19 cellular contexts compared by ENCODE assay signal in the genomic region with DNA sequence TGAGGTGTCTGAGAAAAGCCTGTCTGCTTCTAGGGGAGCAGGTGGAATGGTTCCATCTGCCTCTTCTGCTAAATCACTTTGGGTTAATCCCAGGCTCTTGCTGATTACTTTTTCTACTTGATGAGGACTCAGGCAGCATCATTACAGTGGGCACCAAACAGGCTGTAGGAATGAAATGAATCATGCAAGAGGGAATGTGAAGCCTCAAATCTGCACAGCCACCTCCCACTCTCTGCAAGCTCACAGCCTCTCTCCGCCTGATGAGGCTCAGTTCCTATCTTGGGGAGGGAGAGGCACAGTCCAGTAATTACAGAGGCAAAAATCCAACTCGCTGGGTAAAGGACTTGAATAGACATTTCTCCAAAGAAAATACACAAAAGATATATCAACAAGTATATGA. TPM values are rescaled to one million over a fixed set of nuclear protein-coding genes. Genes with fewer than 3 reads are reported as not detected.
DNase-seq lines count a peak whose midpoint lies in the region; ATAC-seq and TF ChIP-seq lines count a peak whose summit lies in the region.
"Had no signal": no experiment of that assay in that cellular context is flagged by ENCODE, and none has a peak within 500 bp of the region (broad histone marks: within the 10 kb centered on the region; RNA-seq: fewer than 3 reads in every experiment).

No MANE protein-coding gene starts in this region.

- H3K4me3 ChIP-seq in ascending aorta = no peak overlapping the region

- no peaks in the 10 kb centered on the region for H3K27me3 ChIP-seq in ascending aorta

- no peaks in the 10 kb centered on the region for H3K36me3 Mint-ChIP-seq in activated naive CD8-positive, alpha-beta T cell treated with anti-CD3 and anti-CD28 coated beads, Interleukin-2, amount 50 U/mL, for 24 hours (ENCODE audit: low read depth)
- no peaks in the 10 kb centered on the region for H3K36me3 Mint-ChIP-seq in activated naive CD4-positive, alpha-beta T cell treated with anti-CD3 and anti-CD28 coated beads for 36 hours (ENCODE audit: low read depth)
- H3K36me3 Mint-ChIP-seq: activated CD8-positive, alpha-beta memory T cell treated with anti-CD3 and anti-CD28 coated beads, Interleukin-2, amount 10 ng/mL, durations not matched to agents 7 days and 5 days; activated naive CD4-positive, alpha-beta T cell treated with anti-CD3 and anti-CD28 coated beads, Interleukin-2, amount 50 U/mL, for 72 hours; mesothelial cell of epicardium had no signal

- DNase-seq in ELR (ENCODE audit: low read depth) (peak; percentile 37), ascending aorta (ENCODE audit: low spot score in 2 of 2) (no peak), left ventricle myocardium superior (no peak), stromal cell of bone marrow (ENCODE audit: low read depth) (peak; percentile 69), HuH-7.5 (ENCODE audit: low spot score) (no peak)
- DNase-seq in activated naive CD8-positive, alpha-beta T cell treated with anti-CD3 and anti-CD28 coated beads, Interleukin-2, amount 50 U/mL, for 24 hours = no peak
- no peak for DNase-seq in effector CD8-positive, alpha-beta T cell (lab: John Stamatoyannopoulos, UW)
- no peak for DNase-seq in activated naive CD4-positive, alpha-beta T cell treated with anti-CD3 and anti-CD28 coated beads for 36 hours
- DNase-seq: activated CD8-positive, alpha-beta memory T cell treated with anti-CD3 and anti-CD28 coated beads, Interleukin-2, amount 10 ng/mL, durations not matched to agents 7 days and 5 days; COR-L47; effector memory CD8-positive, alpha-beta T cell; NCI-H1092; NCI-H526 treated with DMSO at 0.1 percent for 48 hours; SIG-M5; stimulated activated CD4-positive, alpha-beta T cell treated with anti-CD3 and anti-CD28 coated beads, Interleukin-4, amount 100 ng/mL, for 4 hours had no signal

- no peaks in the 10 kb centered on the region for H3K9me3 Mint-ChIP-seq in activated naive CD8-positive, alpha-beta T cell treated with anti-CD3 and anti-CD28 coated beads, Interleukin-2, amount 50 U/mL, for 24 hours
- no peaks in the 10 kb centered on the region for H3K9me3 Mint-ChIP-seq in activated naive CD4-positive, alpha-beta T cell treated with anti-CD3 and anti-CD28 coated beads for 36 hours
- H3K9me3 Mint-ChIP-seq: activated naive CD4-positive, alpha-beta T cell treated with anti-CD3 and anti-CD28 coated beads, Interleukin-2, amount 50 U/mL, for 72 hours; effector memory CD8-positive, alpha-beta T cell; mesothelial cell of epicardium; stimulated activated naive CD8-positive, alpha-beta T cell treated with anti-CD3 and anti-CD28 coated beads, Interleukin-15, Interleukin-2, amounts not matched to agents 100 ng/mL and 50 ng/mL, for 24 hours had no signal

- peaks cover 12% of the 10 kb centered on the region for H3K27me3 Mint-ChIP-seq in activated naive CD8-positive, alpha-beta T cell treated with anti-CD3 and anti-CD28 coated beads, Interleukin-2, amount 50 U/mL, for 24 hours
- H3K27me3 Mint-ChIP-seq in activated naive CD4-positive, alpha-beta T cell treated with anti-CD3 and anti-CD28 coated beads for 36 hours (ENCODE audit: low read depth) = peaks cover 29% of the 10 kb centered on the region

- H3K36me3 ChIP-seq in ascending aorta = no peaks in the 10 kb centered on the region

- CTCF ChIA-PET in activated naive CD4-positive, alpha-beta T cell treated with anti-CD3 and anti-CD28 coated beads for 36 hours (lab: Charles Lee) = no interaction called here

- no peaks in the 10 kb centered on the region for H3K4me1 Mint-ChIP-seq in activated naive CD8-positive, alpha-beta T cell treated with anti-CD3 and anti-CD28 coated beads, Interleukin-2, amount 50 U/mL, for 24 hours
- H3K4me1 Mint-ChIP-seq in activated naive CD4-positive, alpha-beta T cell treated with anti-CD3 and anti-CD28 coated beads for 36 hours (ENCODE audit: low read depth) = no peaks in the 10 kb centered on the region
- H3K4me1 Mint-ChIP-seq: activated CD8-positive, alpha-beta memory T cell treated with anti-CD3 and anti-CD28 coated beads, Interleukin-2, amount 10 ng/mL, durations not matched to agents 7 days and 5 days had no signal

- no peak for TF ChIP-seq CTCF in ascending aorta (IDR thresholded peaks at IDR 0.05)

- peaks cover 0 to 5% of the 10 kb centered on the region in 2 donors for H3K4me1 ChIP-seq in ascending aorta

- peak; percentile 64 for ATAC-seq in left ventricle myocardium superior
- ATAC-seq in activated naive CD8-positive, alpha-beta T cell treated with anti-CD3 and anti-CD28 coated beads, Interleukin-2, amount 50 U/mL, for 24 hours = no peak
- ATAC-seq: activated CD8-positive, alpha-beta memory T cell treated with anti-CD3 and anti-CD28 coated beads, Interleukin-2, amount 10 ng/mL, durations not matched to agents 7 days and 5 days; activated naive CD4-positive, alpha-beta T cell treated with anti-CD3 and anti-CD28 coated beads, Interleukin-2, amount 50 U/mL, for 72 hours; effector memory CD8-positive, alpha-beta T cell had no signal

- intact Hi-C loops in ascending aorta (cut with DNase I) = loop anchor here (2.0 kb wide), 1 partner anchor 34 kb away; the partner anchor contains the start of gene HSPA12A
- intact Hi-C loops in left ventricle myocardium superior (cut with micrococcal nuclease) = no loop called here
- intact Hi-C loops in activated naive CD4-positive, alpha-beta T cell treated with anti-CD3 and anti-CD28 coated beads for 36 hours (cut with micrococcal nuclease) = no loop called here

- no peak overlapping the region for H3K27ac Mint-ChIP-seq in activated naive CD8-positive, alpha-beta T cell treated with anti-CD3 and anti-CD28 coated beads, Interleukin-2, amount 50 U/mL, for 24 hours
- H3K27ac Mint-ChIP-seq in activated naive CD4-positive, alpha-beta T cell treated with anti-CD3 and anti-CD28 coated beads for 36 hours = no peak overlapping the region
- H3K27ac Mint-ChIP-seq: activated CD8-positive, alpha-beta memory T cell treated with anti-CD3 and anti-CD28 coated beads, Interleukin-2, amount 10 ng/mL, durations not matched to agents 7 days and 5 days; activated naive CD4-positive, alpha-beta T cell treated with anti-CD3 and anti-CD28 coated beads, Interleukin-2, amount 50 U/mL, for 72 hours; effector memory CD8-positive, alpha-beta T cell; mesothelial cell of epicardium; progenitor cell of endocrine pancreas; stimulated activated naive CD8-positive, alpha-beta T cell treated with anti-CD3 and anti-CD28 coated beads, Interleukin-15, Interleukin-2, amounts not matched to agents 100 ng/mL and 50 ng/mL, for 24 hours had no signal

- no peaks in the 10 kb centered on the region for H3K9me3 ChIP-seq in ascending aorta

- H3K4me3 Mint-ChIP-seq in activated naive CD8-positive, alpha-beta T cell treated with anti-CD3 and anti-CD28 coated beads, Interleukin-2, amount 50 U/mL, for 24 hours = no peak overlapping the region
- H3K4me3 Mint-ChIP-seq in activated naive CD4-positive, alpha-beta T cell treated with anti-CD3 and anti-CD28 coated beads for 36 hours = no peak overlapping the region
- H3K4me3 Mint-ChIP-seq: activated CD8-positive, alpha-beta memory T cell treated with anti-CD3 and anti-CD28 coated beads, Interleukin-2, amount 10 ng/mL, durations not matched to agents 7 days and 5 days; effector memory CD8-positive, alpha-beta T cell; mesothelial cell of epicardium; stimulated activated naive CD8-positive, alpha-beta T cell treated with anti-CD3 and anti-CD28 coated beads, Interleukin-15, Interleukin-2, amounts not matched to agents 100 ng/mL and 50 ng/mL, for 24 hours had no signal

- H3K27ac ChIP-seq in ascending aorta = peak overlapping the region; percentile 50 to 59

RNA-seq across cellular contexts. Expression of gene HSPA12A, which starts 34.0 kb away (rescaled TPM):
- total RNA-seq in ascending aorta (5.5 TPM), left ventricle myocardium superior (22.5 TPM)
- total RNA-seq in activated naive CD4-positive, alpha-beta T cell treated with anti-CD3 and anti-CD28 coated beads for 36 hours = under 1 TPM in 1 of 2 experiments, not detected in 1; 0.05 TPM
- total RNA-seq: activated CD8-positive, alpha-beta memory T cell treated with anti-CD3 and anti-CD28 coated beads, Interleukin-2, amount 10 ng/mL, durations not matched to agents 7 days and 5 days had no signal

Comparison
In these comparisons a context has a peak if more than half of its experiments do, and no peak if none do; other contexts are left out.
1. DNase-seq: peak in ELR (single experiment) and stromal cell of bone marrow (single experiment); none in ascending aorta (0 of 2), left ventricle myocardium superior (single experiment), activated naive CD8-positive, alpha-beta T cell treated with anti-CD3 and anti-CD28 coated beads, Interleukin-2, amount 50 U/mL, for 24 hours (single experiment), effector CD8-positive, alpha-beta T cell (single experiment), HuH-7.5 (single experiment) and activated naive CD4-positive, alpha-beta T cell treated with anti-CD3 and anti-CD28 coated beads for 36 hours (single experiment).